In the genomic region with DNA sequence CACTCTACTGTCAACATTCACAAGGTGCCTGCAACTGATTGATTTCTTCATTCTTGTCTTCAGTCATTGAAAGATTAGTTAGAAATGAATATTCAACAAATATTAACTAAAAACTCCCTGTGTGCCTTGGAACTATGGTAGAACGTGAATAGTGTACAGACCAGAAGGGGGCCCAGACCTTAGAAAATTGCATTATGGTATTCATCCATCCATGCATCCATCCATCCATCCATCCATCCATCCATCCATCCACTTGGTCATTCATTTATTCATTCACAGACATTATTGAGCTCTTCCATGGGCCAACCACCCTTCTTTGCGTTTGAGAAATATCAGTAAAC, we compare ENCODE assay signal across 16 cellular contexts. TPM values are rescaled to one million over a fixed set of nuclear protein-coding genes. Genes with fewer than 3 reads are reported as not detected.
A peak's percentile ranks its signal among the peaks of the same experiment; 100 is the strongest.
DNase-seq lines count a peak whose midpoint lies in the region; ATAC-seq and TF ChIP-seq lines count a peak whose summit lies in the region.
"Had no signal": no experiment of that assay in that cellular context is flagged by ENCODE, and none has a peak within 500 bp of the region (broad histone marks: within the 10 kb centered on the region; RNA-seq: fewer than 3 reads in every experiment).

No MANE protein-coding gene starts in this region.

- H3F3A ChIP-seq in SK-N-SH (replicated peaks; ENCODE audit: insufficient read depth), result no peaks in the 10 kb centered on the region

- 83% methylated on average over 2 of the region's 2 CpGs for WGBS in SK-N-SH (ENCODE audit: low lambda C conversion rate)
- WGBS in endodermal cell (ENCODE audit: insufficient coverage in 1 of 2, insufficient read length in 1 of 2), 2 experiments, result 94% methylated on average over 2 of the region's 2 CpGs; no CpG with 5 or more reads in 1 of the 2 experiments

- BruUV-seq in Panc1 (replicated peaks; lab: Mats Ljungman, UMichigan), result no TSS peak

- H3K27me3 ChIP-seq in SK-N-SH (ENCODE audit: insufficient read depth) (no peaks in the 10 kb centered on the region; the same call in 1 of the 2 replicates), Panc1 (ENCODE audit: control insufficient read depth, insufficient read depth, low read length) (no peaks in the 10 kb centered on the region), endodermal cell (ENCODE audit: control insufficient read depth, insufficient read depth, low read length, poor library complexity, severe bottlenecking) (no peaks in the 10 kb centered on the region), tibial artery (no peaks in the 10 kb centered on the region)
- H3K27me3 ChIP-seq: BLaER1 had no signal

- intact Hi-C loops in Panc1 (cut with micrococcal nuclease; ENCODE audit: unreplicated experiment), result loop anchor here (1.0 to 10.0 kb wide), 2 partner anchors 93 to 147 kb away; a partner anchor contains a TSS
- intact Hi-C loops in tibial artery (cut with DNase I; ENCODE audit: low total_unique reads), result loop anchor here (2.0 to 5.0 kb wide), 2 partner anchors 91 to 210 kb away; no protein-coding TSS in a partner anchor

- H3K9me3 ChIP-seq in SK-N-SH, result no peaks in the 10 kb centered on the region
- no peaks in the 10 kb centered on the region; the same call in 1 of the 2 replicates for H3K9me3 ChIP-seq in Panc1 (ENCODE audit: control insufficient read depth, insufficient read depth, low read depth, low read length)
- peaks cover 13% of the 10 kb centered on the region for H3K9me3 ChIP-seq in endodermal cell (ENCODE audit: control insufficient read depth, low read length)
- peaks cover 0 to 4% (median 0%) of the 10 kb centered on the region in 3 donors for H3K9me3 ChIP-seq in tibial artery

- no peak for TF ChIP-seq RAD21 in SK-N-SH (IDR thresholded peaks at IDR 0.05; ENCODE audit: low read length)

- no peaks in the 10 kb centered on the region for H3K4me1 Mint-ChIP-seq in endodermal cell
- H3K4me1 Mint-ChIP-seq: CD8-positive, alpha-beta memory T cell; IgD-negative memory B cell had no signal

- no peaks in the 10 kb centered on the region for H3K9me2 ChIP-seq in SK-N-SH

- H3K4me1 ChIP-seq in SK-N-SH (ENCODE audit: control insufficient read depth in 1 of 2, insufficient read depth in 2 of 2, low read depth in 1 of 2, low read length in 1 of 2), result peaks cover 0 to 6% of the 10 kb centered on the region in 2 experiments; a peak in 1 of 4 replicates
- H3K4me1 ChIP-seq in Panc1 (ENCODE audit: control insufficient read depth, insufficient read depth, low read length), result no peaks in the 10 kb centered on the region
- no peaks in the 10 kb centered on the region for H3K4me1 ChIP-seq in endodermal cell (ENCODE audit: control insufficient read depth, insufficient read depth, low read length)
- peaks cover 0 to 43% (median 21%) of the 10 kb centered on the region in 4 donors for H3K4me1 ChIP-seq in tibial artery
- H3K4me1 ChIP-seq: BLaER1 had no signal

- no peaks in the 10 kb centered on the region for H3K36me3 Mint-ChIP-seq in endodermal cell (ENCODE audit: low read depth)
- H3K36me3 Mint-ChIP-seq: IgD-negative memory B cell had no signal

- H3K9ac ChIP-seq in SK-N-SH (no peak overlapping the region), endodermal cell (ENCODE audit: extremely low read depth, low read length, poor library complexity, severe bottlenecking) (no peak overlapping the region)
- H3K9ac ChIP-seq: BLaER1 had no signal

- no peak for TF ChIP-seq CTCF in SK-N-SH (IDR thresholded peaks at IDR 0.05)
- TF ChIP-seq CTCF in Panc1 (IDR thresholded peaks at IDR 0.05), result peak; percentile 36
- peak; percentile 2 for TF ChIP-seq CTCF in endodermal cell (conservative IDR thresholded peaks at IDR 0.05)
- no peak for TF ChIP-seq CTCF in tibial artery (IDR thresholded peaks at IDR 0.05)

- no peak for TF ChIP-seq EP300 in SK-N-SH (IDR thresholded peaks at IDR 0.05; ENCODE audit: borderline replicate concordance in 1 of 2, low read depth in 1 of 2, low read length in 1 of 2)

- POLR2A ChIA-PET in SK-N-SH (lab: Yijun Ruan, JAX) (interaction anchor here (0.7 to 2.2 kb wide), 4 partner anchors 92 to 148 kb away, joined by 3 to 16 read pairs (median 12); a partner anchor contains a TSS), Panc1 (lab: Charles Lee) (no interaction called here)

- in situ Hi-C loops in Panc1 (cut with HindIII; ENCODE audit: low pct_unique_long_range_greater_than_20kb, low sequenced_read_pairs), result no loop called here

- H3K27ac Mint-ChIP-seq in endodermal cell, result no peak overlapping the region
- H3K27ac Mint-ChIP-seq: CD8-positive, alpha-beta memory T cell had no signal

- ATAC-seq in SK-N-SH treated with all-trans-retinoic acid at 6 μM for 48 hours (peak; percentile 42), Panc1 (peak; percentile 49; the same call in 1 of the 2 replicates)

- H4K20me1 ChIP-seq in SK-N-SH (ENCODE audit: insufficient read depth), result no peaks in the 10 kb centered on the region
- H4K20me1 ChIP-seq: BLaER1 had no signal

- H3K27ac ChIP-seq in SK-N-SH (ENCODE audit: low read depth in 2 of 2, low read length in 1 of 2) (no peak overlapping the region), Panc1 (ENCODE audit: low read length) (no peak overlapping the region), endodermal cell (ENCODE audit: low read depth, low read length) (no peak overlapping the region), tibial artery (peak overlapping the region; percentile 88 to 91)
- H3K27ac ChIP-seq: BLaER1, SK-N-MC had no signal

- H3K4me3 ChIP-seq in SK-N-SH (ENCODE audit: low read depth in 2 of 2, low read length in 1 of 2) (peak overlapping the region in 1 of 2 experiments; percentile 35; a peak in 1 of 4 replicates), Panc1 (ENCODE audit: low read depth in 2 of 2, low read length in 2 of 2) (no peak overlapping the region), endodermal cell (ENCODE audit: low read length) (no peak overlapping the region), tibial artery (no peak overlapping the region)
- H3K4me3 ChIP-seq: BLaER1, SK-N-MC had no signal

- H3K27me3 Mint-ChIP-seq in endodermal cell (ENCODE audit: insufficient read depth), result peaks cover 7% of the 10 kb centered on the region

- H3K36me3 ChIP-seq in SK-N-SH (replicated peaks in 1 of 2; ENCODE audit: control insufficient read depth in 1 of 2, insufficient read depth in 2 of 2, low read length in 1 of 2) (no peaks in the 10 kb centered on the region), Panc1 (ENCODE audit: control insufficient read depth, insufficient read depth, low read length) (no peaks in the 10 kb centered on the region), endodermal cell (ENCODE audit: control insufficient read depth, insufficient read depth, low read length) (no peaks in the 10 kb centered on the region), tibial artery (no peaks in the 10 kb centered on the region)
- H3K36me3 ChIP-seq: BLaER1 had no signal

- DNase-seq in SK-N-SH, result no peak
- no peak for DNase-seq in Panc1 (ENCODE audit: low read depth, low spot score)
- DNase-seq in endodermal cell, result no peak
- no peak for DNase-seq in tibial artery
- no peak for DNase-seq in inferior parietal cortex (ENCODE audit: extremely low spot score)
- no peak for DNase-seq in stimulated activated CD4-positive, alpha-beta T cell treated with anti-CD3 and anti-CD28 coated beads, Interleukin-2, amount 100 ng/mL, for 48 hours
- no peak for DNase-seq in NCI-H1417 (lab: John Stamatoyannopoulos, UW)
- DNase-seq: NCI-H2029 had no signal

- CTCF ChIA-PET in SK-N-SH (lab: Yijun Ruan, JAX) (interaction anchor here (0.6 to 10.2 kb wide), 37 partner anchors 11 to 286 kb away, joined by 3 to 151 read pairs (median 4); a partner anchor contains a TSS), Panc1 (lab: Charles Lee) (interaction anchor here (0.5 to 1.4 kb wide), 2 partner anchors 138 to 148 kb away, joined by 5 to 7 read pairs; no protein-coding TSS in a partner anchor)

- H3K4me3 Mint-ChIP-seq in endodermal cell, result no peak overlapping the region
- H3K4me3 Mint-ChIP-seq: CD8-positive, alpha-beta memory T cell; IgD-negative memory B cell had no signal

- H3K4me2 ChIP-seq in SK-N-SH, result no peak overlapping the region
- H3K4me2 ChIP-seq: BLaER1 had no signal

- no peak overlapping the region for H2AFZ ChIP-seq in SK-N-SH (ENCODE audit: low read depth)

- H3K9me3 Mint-ChIP-seq in endodermal cell, result peaks cover 6% of the 10 kb centered on the region

- no peaks in the 10 kb centered on the region for H3K79me2 ChIP-seq in SK-N-SH (ENCODE audit: insufficient read depth)

TF ChIP-seq in SK-N-SH, 30 proteins besides CTCF, POLR2A, EP300 and RAD21:
- no peak for TF ChIP-seq MEF2A (IDR thresholded peaks at IDR 0.05; ENCODE audit: borderline replicate concordance, low read depth)
- no peak for TF ChIP-seq MXI1 (IDR thresholded peaks at IDR 0.05; ENCODE audit: low read depth, low read length)
- TF ChIP-seq FOXJ3 (CRISPR knock-in tag; IDR thresholded peaks at IDR 0.05), result no peak
- no peak for TF ChIP-seq RXRA (IDR thresholded peaks at IDR 0.05; ENCODE audit: borderline replicate concordance, low read depth)
TF ChIP-seq in SK-N-SH: peak in this region for 0.

RNA-seq across cellular contexts. Expression of a gene that starts 10.2 kb away (rescaled TPM):
- polyA plus RNA-seq in SK-N-SH (2012; rRNA removed), result not detected in 2 replicates
- polyA plus RNA-seq in SK-N-SH (2012; cell fraction: cytosol; rRNA removed), result not detected in 2 replicates
- not detected in 2 replicates for polyA plus RNA-seq in SK-N-SH (2012; cell fraction: nucleus; rRNA removed)
- not detected for total RNA-seq in Panc1 (2021; ENCODE audit: unreplicated experiment)
- not detected for polyA plus RNA-seq in Panc1 (2012; ENCODE audit: insufficient read length)
- total RNA-seq in endodermal cell, result not detected
- not detected for polyA plus RNA-seq in endodermal cell (2013, experiment 1 of 2)
- not detected for polyA plus RNA-seq in endodermal cell (2013, experiment 2 of 2)
- total RNA-seq: CD8-positive, alpha-beta memory T cell; G401; H4; Right ventricle myocardium inferior had no signal
- polyA plus RNA-seq: CD8-positive, alpha-beta memory T cell had no signal

RNA-seq across cellular contexts. Expression of a gene that starts 28.4 kb away (rescaled TPM):
- 28.5 and 36.9 TPM in 2 replicates for polyA plus RNA-seq in SK-N-SH (2012; rRNA removed)
- polyA plus RNA-seq in SK-N-SH (2012; cell fraction: cytosol; rRNA removed), result 4.3 and 4.9 TPM in 2 replicates
- polyA plus RNA-seq in SK-N-SH (2012; cell fraction: nucleus; rRNA removed), result 330 and 385 TPM in 2 replicates
- total RNA-seq in Panc1 (2021; ENCODE audit: unreplicated experiment) (38.0 TPM), endodermal cell (10 to 100 TPM; 10.6 to 16.6 TPM)
- polyA plus RNA-seq in Panc1 (2012; ENCODE audit: insufficient read length), result 17.1 TPM
- polyA plus RNA-seq in endodermal cell (2013, experiment 1 of 2), result 5.1 TPM
- polyA plus RNA-seq in endodermal cell (2013, experiment 2 of 2), result 5.1 TPM
- total RNA-seq: G401 had no signal

RNA-seq across cellular contexts. Expression of a gene that starts 57.9 kb away (rescaled TPM):
- 92.9 and 96.7 TPM in 2 replicates for polyA plus RNA-seq in SK-N-SH (2012; rRNA removed)
- polyA plus RNA-seq in SK-N-SH (2012; cell fraction: cytosol; rRNA removed), result 71.8 and 80.2 TPM in 2 replicates
- polyA plus RNA-seq in SK-N-SH (2012; cell fraction: nucleus; rRNA removed), result 83.8 and 99.5 TPM in 2 replicates
- total RNA-seq in Panc1 (2021; ENCODE audit: unreplicated experiment) (57.5 TPM), endodermal cell (10 to 100 TPM; 47.7 to 60.3 TPM)
- polyA plus RNA-seq in Panc1 (2012; ENCODE audit: insufficient read length), result 50.2 TPM
- polyA plus RNA-seq in endodermal cell (2013, experiment 1 of 2), result 55.8 TPM
- polyA plus RNA-seq in endodermal cell (2013, experiment 2 of 2), result 54.9 TPM

Comparison
In these comparisons a context has a peak if more than half of its experiments do, and no peak if none do; other contexts are left out.
1. H3K27ac ChIP-seq: peak in tibial artery (2 of 2); none in SK-N-SH (0 of 2), Panc1 (single experiment) and endodermal cell (single experiment).
2. CTCF ChIP-seq: peak in Panc1 (single experiment) and endodermal cell (single experiment); none in SK-N-SH (single experiment) and tibial artery (0 of 2).